Comparison of ENCODE assay signal across 20 cellular contexts in the genomic region with DNA sequence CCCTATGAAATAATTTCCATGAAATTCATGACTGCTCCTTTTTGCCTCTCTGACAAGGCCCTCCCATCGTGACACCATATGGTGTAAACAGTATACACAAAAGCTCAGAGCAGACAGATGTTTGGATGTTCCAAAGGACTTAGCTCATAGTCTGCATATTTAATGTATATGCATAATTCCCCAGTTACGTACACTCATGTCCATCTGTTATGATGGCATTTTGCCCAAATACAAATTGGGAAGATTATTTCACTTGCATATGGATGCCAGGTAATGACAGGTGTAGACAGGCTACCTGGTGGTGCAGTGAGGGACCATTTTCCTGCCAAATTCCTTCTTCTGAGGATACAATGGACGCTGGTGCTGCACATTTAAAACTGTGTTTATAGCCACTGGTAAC.
"Had no signal": no experiment of that assay in that cellular context is flagged by ENCODE, and none has a peak within 500 bp of the region (broad histone marks: within the 10 kb centered on the region; RNA-seq: fewer than 3 reads in every experiment).

No MANE protein-coding gene starts in this region.

- ATAC-seq: activated CD4-positive, CD25-positive, alpha-beta regulatory T cell treated with anti-CD3 and anti-CD28 coated beads, Interleukin-2, amount 50 U/mL, for 24 hours; natural killer cell; stimulated activated naive B cell treated with anti-CD40 and anti-IgM and Interleukin-4, amounts not matched to agents 10 μg/mL and 1 μg/mL and 100 μg/mL, for 72 hours had no signal

- H3K27me3 Mint-ChIP-seq: activated naive CD8-positive, alpha-beta T cell; stimulated activated naive B cell treated with anti-CD40 and anti-IgM and Interleukin-4, amounts not matched to agents 10 μg/mL and 1 μg/mL and 100 μg/mL, for 72 hours had no signal

- H3K27ac Mint-ChIP-seq: activated naive CD8-positive, alpha-beta T cell; natural killer cell; neural progenitor cell; stimulated activated naive B cell treated with anti-CD40 and anti-IgM and Interleukin-4, amounts not matched to agents 10 μg/mL and 1 μg/mL and 100 μg/mL, for 72 hours had no signal

- H3K4me1 Mint-ChIP-seq: natural killer cell; neural progenitor cell; stimulated activated naive B cell treated with anti-CD40 and anti-IgM and Interleukin-4, amounts not matched to agents 10 μg/mL and 1 μg/mL and 100 μg/mL, for 72 hours had no signal

- DNase-seq: activated CD4-positive, alpha-beta T cell treated with anti-CD3 and anti-CD28 coated beads for 48 hours; activated CD4-positive, alpha-beta T cell treated with anti-CD3 and anti-CD28 coated beads, Interleukin-2, amount 50 U/mL, for 48 hours; activated CD8-positive, alpha-beta memory T cell treated with anti-CD3 and anti-CD28 coated beads for 24 hours; activated effector memory CD4-positive, alpha-beta T cell treated with Interleukin-2 at 50 U/mL for 16 hours; activated naive CD4-positive, alpha-beta T cell treated with Interleukin-2 at 50 U/mL for 16 hours; cerebellar nuclear complex; effector memory CD4-positive, alpha-beta T cell; islet precursor cell; left ventricle myocardium inferior; mesendoderm; natural killer cell; stimulated activated CD4-positive, alpha-beta T cell treated with anti-CD3 and anti-CD28 coated beads, Interleukin-15, amount 100 ng/mL, for 24 hours; stimulated activated CD4-positive, alpha-beta T cell treated with anti-CD3 and anti-CD28 coated beads, Interleukin-2, amount 100 ng/mL, for 24 hours; stimulated activated naive B cell treated with anti-CD40 and anti-IgM and Interleukin-4, amounts not matched to agents 10 μg/mL and 1 μg/mL and 100 μg/mL, for 72 hours; trophoblast cell; uterus; WERI-Rb-1 had no signal

- H3K4me3 Mint-ChIP-seq: activated naive CD8-positive, alpha-beta T cell; natural killer cell; neural progenitor cell; stimulated activated naive B cell treated with anti-CD40 and anti-IgM and Interleukin-4, amounts not matched to agents 10 μg/mL and 1 μg/mL and 100 μg/mL, for 72 hours had no signal

- H3K9me3 Mint-ChIP-seq: neural progenitor cell had no signal

- H3K36me3 Mint-ChIP-seq: activated naive CD8-positive, alpha-beta T cell; neural progenitor cell had no signal
